ENCODE assay signal across 8 cellular contexts in the genomic region with DNA sequence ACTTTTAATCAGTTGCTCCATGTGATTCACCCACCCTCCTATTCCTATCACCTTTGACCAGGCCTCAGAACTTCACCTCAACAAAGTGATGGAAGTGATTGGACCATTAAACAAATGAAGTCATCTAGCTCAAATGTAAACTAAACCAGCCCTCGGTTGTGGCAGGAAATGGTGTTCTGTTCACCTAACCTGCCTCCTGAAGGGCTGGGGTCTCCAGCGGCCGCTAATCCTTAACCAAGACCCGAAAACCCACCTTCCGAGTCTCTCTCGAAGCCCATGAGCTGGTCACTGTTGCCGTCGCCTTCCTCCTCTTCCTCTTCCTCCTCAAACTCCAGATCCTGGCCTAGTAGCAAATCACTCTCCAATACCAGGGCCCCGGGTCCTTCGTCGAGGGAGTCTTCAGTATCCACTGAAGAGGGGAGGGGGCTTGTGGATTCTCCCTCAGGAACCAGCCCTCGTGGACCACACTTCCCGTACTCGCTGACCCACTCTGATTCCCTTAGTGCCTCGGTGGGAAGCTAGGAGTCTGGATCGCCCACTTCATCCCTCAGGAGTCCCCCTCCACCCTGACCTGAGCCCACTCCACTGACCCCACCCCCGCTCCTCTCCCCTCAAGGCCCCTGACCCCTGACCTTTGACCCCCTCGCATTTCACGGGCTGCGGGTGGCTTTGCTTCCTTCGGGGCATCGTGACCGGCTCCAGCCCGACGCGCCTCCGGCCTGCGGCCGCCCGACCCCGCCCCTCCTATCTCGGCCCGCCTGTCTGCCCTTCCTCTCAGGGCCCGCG. TPM values are rescaled to one million over a fixed set of nuclear protein-coding genes. Genes with fewer than 3 reads are reported as not detected.
DNase-seq lines count a peak whose midpoint lies in the region; ATAC-seq and TF ChIP-seq lines count a peak whose summit lies in the region.

No MANE protein-coding gene starts in this region.

- no peak for TF ChIP-seq CTCF in GM12865 (IDR thresholded peaks at IDR 0.05; ENCODE audit: insufficient read depth, low read depth, low read length, missing control alignments)
- TF ChIP-seq CTCF in hepatocyte (IDR thresholded peaks at IDR 0.05; ENCODE audit: poor library complexity) = no peak
- no peak for TF ChIP-seq CTCF in prostate gland (IDR thresholded peaks at IDR 0.05)

- peaks cover 34% of the 10 kb centered on the region for H3K79me2 ChIP-seq in hepatocyte

- H3K4me2 ChIP-seq in hepatocyte = peak overlapping the region; percentile 97

- H3K27me3 ChIP-seq in hepatocyte (no peaks in the 10 kb centered on the region), prostate gland (replicated peaks; ENCODE audit: insufficient read depth) (no peaks in the 10 kb centered on the region)

- H3K9me3 ChIP-seq in hepatocyte (ENCODE audit: low read depth) (no peaks in the 10 kb centered on the region), prostate gland (no peaks in the 10 kb centered on the region)

- intact Hi-C loops in prostate gland (cut with DNase I) = loop anchor here (10.0 kb wide), 1 partner anchor 165 kb away; a partner anchor contains a TSS

- H2AFZ ChIP-seq in hepatocyte = peak overlapping the region; percentile 26

- DNase-seq in GM12865 (ENCODE audit: low read depth) = peak; percentile 35
- peak; percentile 50 to 82 for DNase-seq in NOMO-1 (lab: John Stamatoyannopoulos, UW; ENCODE audit: unreplicated experiment in 2 of 2)
- DNase-seq in amniotic epithelial cell (ENCODE audit: low read depth) = peak; percentile 60
- peak; percentile 66 for DNase-seq in hepatocyte (ENCODE audit: low spot score)
- DNase-seq in prostate gland (ENCODE audit: low spot score) = peak; percentile 36
- no peak for DNase-seq in GDM1 (lab: John Stamatoyannopoulos, UW)

- H3K36me3 ChIP-seq in hepatocyte (replicated peaks; ENCODE audit: insufficient read depth, low read depth) (no peaks in the 10 kb centered on the region), prostate gland (peaks cover 14 to 17% of the 10 kb centered on the region in 2 donors)

- H3K4me3 ChIP-seq in GM12865 (ENCODE audit: low read depth, low read length) (peak overlapping the region; percentile 56), hepatocyte (peak overlapping the region; percentile 71), prostate gland (peak overlapping the region; percentile 74 to 95)

- peaks cover 20% of the 10 kb centered on the region for H3K4me1 ChIP-seq in hepatocyte (ENCODE audit: insufficient read depth)
- H3K4me1 ChIP-seq in prostate gland (replicated peaks) = peaks cover 5% of the 10 kb centered on the region

- H3K27ac ChIP-seq in hepatocyte (peak overlapping the region; percentile 100), prostate gland (peak overlapping the region; percentile 91)

- ATAC-seq in HG02763 (IDR thresholded peaks at IDR 0.05; ENCODE audit: unreplicated experiment) (peak; percentile 30), HG03521 (IDR thresholded peaks at IDR 0.05; ENCODE audit: unreplicated experiment) (no peak)

- WGBS in hepatocyte (ENCODE audit: low lambda C conversion rate, missing lambda C conversion rate) = 3% methylated on average over 23 of the region's 35 CpGs
- under 1% methylated on average over 28 of the region's 35 CpGs for WGBS in prostate gland

- H3K9me2 ChIP-seq in hepatocyte (replicated peaks; ENCODE audit: insufficient read depth) = no peaks in the 10 kb centered on the region

- no peak for TF ChIP-seq POLR2A in prostate gland (IDR thresholded peaks at IDR 0.05)

- H4K20me1 ChIP-seq in hepatocyte (ENCODE audit: insufficient read depth, poor library complexity, severe bottlenecking) = no peaks in the 10 kb centered on the region

RNA-seq across cellular contexts. Expression of a gene that starts 0.5 kb away (rescaled TPM):
- total RNA-seq in hepatocyte = 16.0 and 20.6 TPM in 2 replicates
- 26.1 and 36.4 TPM in 2 replicates for polyA plus RNA-seq in hepatocyte
- 10 to 100 TPM in 1 of 2 donors, 1 to 10 TPM in 1; 9.0 to 22.0 TPM for total RNA-seq in prostate gland

RNA-seq across cellular contexts. Expression of a gene that starts 9.6 kb away (rescaled TPM):
- total RNA-seq in hepatocyte = 81.8 and 88.7 TPM in 2 replicates
- 105 and 109 TPM in 2 replicates for polyA plus RNA-seq in hepatocyte
- total RNA-seq in prostate gland = 100 to 1,000 TPM; 127 to 134 TPM

RNA-seq across cellular contexts. Expression of a gene that starts 9.9 kb away (rescaled TPM):
- total RNA-seq in hepatocyte = 28.0 and 28.7 TPM in 2 replicates
- polyA plus RNA-seq in hepatocyte = 67.5 and 68.7 TPM in 2 replicates
- total RNA-seq in prostate gland = 10 to 100 TPM; 46.9 to 51.8 TPM

RNA-seq across cellular contexts. Expression of a gene that starts 23.5 kb away (rescaled TPM):
- total RNA-seq in hepatocyte (51.3 and 53.3 TPM in 2 replicates), prostate gland (10 to 100 TPM; 41.2 to 66.1 TPM)
- polyA plus RNA-seq in hepatocyte = 46.8 and 58.0 TPM in 2 replicates

RNA-seq across cellular contexts. Expression of a gene that starts 29.4 kb away (rescaled TPM):
- total RNA-seq in hepatocyte = 60.6 and 64.9 TPM in 2 replicates
- polyA plus RNA-seq in hepatocyte = 65.7 and 71.0 TPM in 2 replicates
- total RNA-seq in prostate gland = 10 to 100 TPM; 57.2 to 65.4 TPM
